ENCODE assay signal across 1 cellular context in the genomic region with DNA sequence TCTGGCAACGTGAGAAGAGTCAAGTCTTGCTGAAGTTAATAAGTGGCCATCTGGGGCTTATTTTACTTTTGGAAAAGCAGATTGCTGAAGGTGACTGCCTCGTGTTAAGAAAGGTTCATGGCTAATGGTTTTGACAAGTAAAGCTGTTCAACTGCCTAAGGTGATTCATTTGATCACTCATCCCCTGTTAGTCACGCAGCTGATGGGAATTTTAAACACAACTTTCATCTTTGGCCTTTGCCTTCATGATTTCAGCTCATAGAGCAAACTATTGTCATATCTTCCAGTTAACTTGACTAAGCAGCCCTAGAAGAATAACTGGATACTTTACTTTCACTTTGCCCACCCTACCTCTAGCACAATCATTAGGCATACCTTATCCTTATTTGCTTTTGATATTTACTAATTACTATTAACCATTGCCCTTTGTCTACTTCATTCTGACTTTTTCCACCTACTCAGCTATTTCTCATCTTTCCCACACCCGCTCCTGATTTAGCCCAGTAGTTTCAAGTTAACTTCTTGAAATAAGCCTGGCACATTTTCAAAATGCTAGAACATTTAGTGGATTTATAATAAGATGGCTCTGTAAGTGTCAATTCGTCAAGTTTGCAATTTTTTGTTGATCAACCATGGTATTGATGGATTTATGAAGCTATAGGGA.
A peak's percentile ranks its signal among the peaks of the same experiment; 100 is the strongest.
TF ChIP-seq lines count a peak whose summit lies in the region.

No MANE protein-coding gene starts in this region.

TF ChIP-seq in HepG2, 621 proteins besides CTCF, POLR2A, EP300 and RAD21 (continued from another document):
- TF ChIP-seq, protein P1, sequence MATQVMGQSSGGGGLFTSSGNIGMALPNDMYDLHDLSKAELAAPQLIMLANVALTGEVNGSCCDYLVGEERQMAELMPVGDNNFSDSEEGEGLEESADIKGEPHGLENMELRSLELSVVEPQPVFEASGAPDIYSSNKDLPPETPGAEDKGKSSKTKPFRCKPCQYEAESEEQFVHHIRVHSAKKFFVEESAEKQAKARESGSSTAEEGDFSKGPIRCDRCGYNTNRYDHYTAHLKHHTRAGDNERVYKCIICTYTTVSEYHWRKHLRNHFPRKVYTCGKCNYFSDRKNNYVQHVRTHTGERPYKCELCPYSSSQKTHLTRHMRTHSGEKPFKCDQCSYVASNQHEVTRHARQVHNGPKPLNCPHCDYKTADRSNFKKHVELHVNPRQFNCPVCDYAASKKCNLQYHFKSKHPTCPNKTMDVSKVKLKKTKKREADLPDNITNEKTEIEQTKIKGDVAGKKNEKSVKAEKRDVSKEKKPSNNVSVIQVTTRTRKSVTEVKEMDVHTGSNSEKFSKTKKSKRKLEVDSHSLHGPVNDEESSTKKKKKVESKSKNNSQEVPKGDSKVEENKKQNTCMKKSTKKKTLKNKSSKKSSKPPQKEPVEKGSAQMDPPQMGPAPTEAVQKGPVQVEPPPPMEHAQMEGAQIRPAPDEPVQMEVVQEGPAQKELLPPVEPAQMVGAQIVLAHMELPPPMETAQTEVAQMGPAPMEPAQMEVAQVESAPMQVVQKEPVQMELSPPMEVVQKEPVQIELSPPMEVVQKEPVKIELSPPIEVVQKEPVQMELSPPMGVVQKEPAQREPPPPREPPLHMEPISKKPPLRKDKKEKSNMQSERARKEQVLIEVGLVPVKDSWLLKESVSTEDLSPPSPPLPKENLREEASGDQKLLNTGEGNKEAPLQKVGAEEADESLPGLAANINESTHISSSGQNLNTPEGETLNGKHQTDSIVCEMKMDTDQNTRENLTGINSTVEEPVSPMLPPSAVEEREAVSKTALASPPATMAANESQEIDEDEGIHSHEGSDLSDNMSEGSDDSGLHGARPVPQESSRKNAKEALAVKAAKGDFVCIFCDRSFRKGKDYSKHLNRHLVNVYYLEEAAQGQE (IDR thresholded peaks at IDR 0.05; ENCODE audit: borderline replicate concordance in 1 of 2, low read depth in 1 of 2, low read length in 2 of 2) = no peak
- no peak for TF ChIP-seq ZNF530 (CRISPR knock-in tag; IDR thresholded peaks at IDR 0.05; ENCODE audit: low read depth)
- TF ChIP-seq MAFK (conservative IDR thresholded peaks at IDR 0.05 in 1 of 2, IDR thresholded peaks at IDR 0.05 in 1 of 2; ENCODE audit: low read length in 2 of 2) = peak in 1 of 2 experiments; percentile 30; a peak in 1 of 4 replicates
- TF ChIP-seq CREB1 (IDR thresholded peaks at IDR 0.05) = no peak
- 0 out of 2 replicates have a peak, but pooled peaks have one; percentile 15 for TF ChIP-seq CREB1 (CRISPR knock-in tag; IDR thresholded peaks at IDR 0.05)
- TF ChIP-seq, protein P2, sequence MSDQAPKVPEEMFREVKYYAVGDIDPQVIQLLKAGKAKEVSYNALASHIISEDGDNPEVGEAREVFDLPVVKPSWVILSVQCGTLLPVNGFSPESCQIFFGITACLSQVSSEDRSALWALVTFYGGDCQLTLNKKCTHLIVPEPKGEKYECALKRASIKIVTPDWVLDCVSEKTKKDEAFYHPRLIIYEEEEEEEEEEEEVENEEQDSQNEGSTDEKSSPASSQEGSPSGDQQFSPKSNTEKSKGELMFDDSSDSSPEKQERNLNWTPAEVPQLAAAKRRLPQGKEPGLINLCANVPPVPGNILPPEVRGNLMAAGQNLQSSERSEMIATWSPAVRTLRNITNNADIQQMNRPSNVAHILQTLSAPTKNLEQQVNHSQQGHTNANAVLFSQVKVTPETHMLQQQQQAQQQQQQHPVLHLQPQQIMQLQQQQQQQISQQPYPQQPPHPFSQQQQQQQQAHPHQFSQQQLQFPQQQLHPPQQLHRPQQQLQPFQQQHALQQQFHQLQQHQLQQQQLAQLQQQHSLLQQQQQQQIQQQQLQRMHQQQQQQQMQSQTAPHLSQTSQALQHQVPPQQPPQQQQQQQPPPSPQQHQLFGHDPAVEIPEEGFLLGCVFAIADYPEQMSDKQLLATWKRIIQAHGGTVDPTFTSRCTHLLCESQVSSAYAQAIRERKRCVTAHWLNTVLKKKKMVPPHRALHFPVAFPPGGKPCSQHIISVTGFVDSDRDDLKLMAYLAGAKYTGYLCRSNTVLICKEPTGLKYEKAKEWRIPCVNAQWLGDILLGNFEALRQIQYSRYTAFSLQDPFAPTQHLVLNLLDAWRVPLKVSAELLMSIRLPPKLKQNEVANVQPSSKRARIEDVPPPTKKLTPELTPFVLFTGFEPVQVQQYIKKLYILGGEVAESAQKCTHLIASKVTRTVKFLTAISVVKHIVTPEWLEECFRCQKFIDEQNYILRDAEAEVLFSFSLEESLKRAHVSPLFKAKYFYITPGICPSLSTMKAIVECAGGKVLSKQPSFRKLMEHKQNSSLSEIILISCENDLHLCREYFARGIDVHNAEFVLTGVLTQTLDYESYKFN (CRISPR knock-in tag; conservative IDR thresholded peaks at IDR 0.05) = 0 out of 2 replicates have a peak, but pooled peaks have one; percentile 16
- TF ChIP-seq ELF3 (CRISPR knock-in tag; IDR thresholded peaks at IDR 0.05) = no peak
- no peak for TF ChIP-seq ZNF589 (CRISPR knock-in tag; conservative IDR thresholded peaks at IDR 0.05)
- peak; percentile 16 for TF ChIP-seq TEAD3 (CRISPR knock-in tag; optimal IDR thresholded peaks at IDR 0.05; ENCODE audit: borderline replicate concordance)
- TF ChIP-seq, protein P3, sequence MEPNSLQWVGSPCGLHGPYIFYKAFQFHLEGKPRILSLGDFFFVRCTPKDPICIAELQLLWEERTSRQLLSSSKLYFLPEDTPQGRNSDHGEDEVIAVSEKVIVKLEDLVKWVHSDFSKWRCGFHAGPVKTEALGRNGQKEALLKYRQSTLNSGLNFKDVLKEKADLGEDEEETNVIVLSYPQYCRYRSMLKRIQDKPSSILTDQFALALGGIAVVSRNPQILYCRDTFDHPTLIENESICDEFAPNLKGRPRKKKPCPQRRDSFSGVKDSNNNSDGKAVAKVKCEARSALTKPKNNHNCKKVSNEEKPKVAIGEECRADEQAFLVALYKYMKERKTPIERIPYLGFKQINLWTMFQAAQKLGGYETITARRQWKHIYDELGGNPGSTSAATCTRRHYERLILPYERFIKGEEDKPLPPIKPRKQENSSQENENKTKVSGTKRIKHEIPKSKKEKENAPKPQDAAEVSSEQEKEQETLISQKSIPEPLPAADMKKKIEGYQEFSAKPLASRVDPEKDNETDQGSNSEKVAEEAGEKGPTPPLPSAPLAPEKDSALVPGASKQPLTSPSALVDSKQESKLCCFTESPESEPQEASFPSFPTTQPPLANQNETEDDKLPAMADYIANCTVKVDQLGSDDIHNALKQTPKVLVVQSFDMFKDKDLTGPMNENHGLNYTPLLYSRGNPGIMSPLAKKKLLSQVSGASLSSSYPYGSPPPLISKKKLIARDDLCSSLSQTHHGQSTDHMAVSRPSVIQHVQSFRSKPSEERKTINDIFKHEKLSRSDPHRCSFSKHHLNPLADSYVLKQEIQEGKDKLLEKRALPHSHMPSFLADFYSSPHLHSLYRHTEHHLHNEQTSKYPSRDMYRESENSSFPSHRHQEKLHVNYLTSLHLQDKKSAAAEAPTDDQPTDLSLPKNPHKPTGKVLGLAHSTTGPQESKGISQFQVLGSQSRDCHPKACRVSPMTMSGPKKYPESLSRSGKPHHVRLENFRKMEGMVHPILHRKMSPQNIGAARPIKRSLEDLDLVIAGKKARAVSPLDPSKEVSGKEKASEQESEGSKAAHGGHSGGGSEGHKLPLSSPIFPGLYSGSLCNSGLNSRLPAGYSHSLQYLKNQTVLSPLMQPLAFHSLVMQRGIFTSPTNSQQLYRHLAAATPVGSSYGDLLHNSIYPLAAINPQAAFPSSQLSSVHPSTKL (CRISPR knock-in tag; IDR thresholded peaks at IDR 0.05) = 0 out of 2 replicates have a peak, but pooled peaks have one; percentile 11
- TF ChIP-seq MAFF (IDR thresholded peaks at IDR 0.05; ENCODE audit: low read depth, low read length) = 0 out of 2 replicates have a peak, but pooled peaks have one; percentile 34
- TF ChIP-seq ATRX (CRISPR knock-in tag; IDR thresholded peaks at IDR 0.05; ENCODE audit: borderline replicate concordance) = no peak
- no peak for TF ChIP-seq MTF2 (CRISPR knock-in tag; IDR thresholded peaks at IDR 0.05; ENCODE audit: borderline replicate concordance)
- peak; percentile 35; the same call in 1 of the 2 replicates for TF ChIP-seq FOSL2 (CRISPR knock-in tag; IDR thresholded peaks at IDR 0.05)
- TF ChIP-seq, protein P4, sequence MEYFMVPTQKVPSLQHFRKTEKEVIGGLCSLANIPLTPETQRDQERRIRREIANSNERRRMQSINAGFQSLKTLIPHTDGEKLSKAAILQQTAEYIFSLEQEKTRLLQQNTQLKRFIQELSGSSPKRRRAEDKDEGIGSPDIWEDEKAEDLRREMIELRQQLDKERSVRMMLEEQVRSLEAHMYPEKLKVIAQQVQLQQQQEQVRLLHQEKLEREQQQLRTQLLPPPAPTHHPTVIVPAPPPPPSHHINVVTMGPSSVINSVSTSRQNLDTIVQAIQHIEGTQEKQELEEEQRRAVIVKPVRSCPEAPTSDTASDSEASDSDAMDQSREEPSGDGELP (IDR thresholded peaks at IDR 0.05; ENCODE audit: borderline replicate concordance, low read depth) = 0 out of 2 replicates have a peak, but pooled peaks have one; percentile 23
- TF ChIP-seq NFKBIZ (CRISPR knock-in tag; IDR thresholded peaks at IDR 0.05) = no peak
- TF ChIP-seq NPAS2 (CRISPR knock-in tag; IDR thresholded peaks at IDR 0.05; ENCODE audit: borderline replicate concordance) = no peak
TF ChIP-seq in HepG2: peak in this region for 8.
